17 cellular contexts compared by ENCODE assay signal in the genomic region with DNA sequence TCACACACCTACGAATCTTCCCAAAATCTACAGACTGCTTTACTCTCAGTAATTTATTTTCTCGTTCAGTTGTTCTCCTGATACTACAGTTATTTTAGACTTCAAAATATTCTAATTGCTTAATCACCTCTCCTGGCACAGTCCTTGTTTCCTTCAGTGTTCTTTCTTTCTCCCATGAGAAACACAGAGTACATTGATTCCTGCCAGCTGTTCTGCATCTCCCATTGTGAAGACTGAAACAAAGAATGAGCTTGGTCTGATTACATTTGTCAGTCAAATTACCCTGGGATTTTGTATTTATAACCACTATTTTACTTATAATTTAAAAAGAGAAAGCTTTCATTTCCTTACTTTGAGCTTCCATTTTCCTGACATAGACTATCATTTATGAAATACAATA.
DNase-seq lines count a peak whose midpoint lies in the region; ATAC-seq and TF ChIP-seq lines count a peak whose summit lies in the region.
"Had no signal": no experiment of that assay in that cellular context is flagged by ENCODE, and none has a peak within 500 bp of the region (broad histone marks: within the 10 kb centered on the region; RNA-seq: fewer than 3 reads in every experiment).

No MANE protein-coding gene starts in this region.

- no peak for DNase-seq in Right ventricle myocardium superior
- DNase-seq in right atrium auricular region (ENCODE audit: low spot score), result no peak
- DNase-seq in endothelial cell (ENCODE audit: low spot score), result no peak
- DNase-seq in myocyte (ENCODE audit: low read depth), result peak; percentile 47
- DNase-seq in CD14-positive monocyte (ENCODE audit: low spot score), result no peak
- no peak for DNase-seq in NCI-H187 (lab: John Stamatoyannopoulos, UW)
- no peak for DNase-seq in stimulated activated CD4-positive, alpha-beta T cell treated with anti-CD3 and anti-CD28 coated beads, Interleukin-4, amount 100 ng/mL, for 1 hour
- DNase-seq: activated CD8-positive, alpha-beta T cell treated with anti-CD3 and anti-CD28 coated beads for 36 hours; aorta; H7; head of caudate nucleus; KBM-7; kidney glomerular epithelial cell; NCI-H2029; stimulated activated naive CD8-positive, alpha-beta T cell treated with anti-CD3 and anti-CD28 coated beads, Interleukin-15, amount 100 ng/mL, for 72 hours had no signal

- H3K4me3 ChIP-seq in right atrium auricular region, result no peak overlapping the region
- H3K4me3 ChIP-seq: A549 had no signal

- intact Hi-C loops in Right ventricle myocardium superior (cut with DNase I) (no loop called here), CD14-positive monocyte (cut with micrococcal nuclease) (no loop called here)

- H3K27ac ChIP-seq in right atrium auricular region, result no peak overlapping the region
- H3K27ac ChIP-seq: A549 had no signal

- H3K36me3 ChIP-seq in right atrium auricular region, result no peaks in the 10 kb centered on the region

- H3K36me3 Mint-ChIP-seq in endothelial cell (ENCODE audit: low read depth, unreplicated experiment) (peaks cover 3% of the 10 kb centered on the region), CD14-positive monocyte (no peaks in the 10 kb centered on the region)

- no peaks in the 10 kb centered on the region for H3K4me1 ChIP-seq in right atrium auricular region
- H3K4me1 ChIP-seq: A549 had no signal

- H3K9me3 ChIP-seq in right atrium auricular region, result no peaks in the 10 kb centered on the region
- H3K9me3 ChIP-seq: A549 had no signal

- H3K4me3 Mint-ChIP-seq in endothelial cell (ENCODE audit: unreplicated experiment), result peak overlapping the region; percentile 18
- no peak overlapping the region for H3K4me3 Mint-ChIP-seq in CD14-positive monocyte
- H3K4me3 Mint-ChIP-seq: activated CD8-positive, alpha-beta T cell treated with anti-CD3 and anti-CD28 coated beads for 36 hours; stimulated activated naive CD8-positive, alpha-beta T cell treated with anti-CD3 and anti-CD28 coated beads, Interleukin-15, amount 100 ng/mL, for 72 hours had no signal

- no peaks in the 10 kb centered on the region for H3K27me3 ChIP-seq in right atrium auricular region

- ATAC-seq in Right ventricle myocardium superior (ENCODE audit: poor library complexity) (peak; percentile 75), GM18498 (IDR thresholded peaks at IDR 0.05; ENCODE audit: unreplicated experiment) (no peak)
- ATAC-seq: A549; activated CD8-positive, alpha-beta T cell treated with anti-CD3 and anti-CD28 coated beads for 36 hours; stimulated activated naive CD8-positive, alpha-beta T cell treated with anti-CD3 and anti-CD28 coated beads, Interleukin-15, amount 100 ng/mL, for 72 hours had no signal

- H3K9me3 Mint-ChIP-seq in endothelial cell (ENCODE audit: unreplicated experiment), result no peaks in the 10 kb centered on the region
- peaks cover 0 to 8% (median 0%) of the 10 kb centered on the region in 7 donors for H3K9me3 Mint-ChIP-seq in CD14-positive monocyte

- peaks cover 3% of the 10 kb centered on the region for H3K27me3 Mint-ChIP-seq in endothelial cell (ENCODE audit: unreplicated experiment)
- no peaks in the 10 kb centered on the region for H3K27me3 Mint-ChIP-seq in CD14-positive monocyte (ENCODE audit: low read depth in 3 of 3)
- H3K27me3 Mint-ChIP-seq: activated CD8-positive, alpha-beta T cell treated with anti-CD3 and anti-CD28 coated beads for 36 hours; stimulated activated naive CD8-positive, alpha-beta T cell treated with anti-CD3 and anti-CD28 coated beads, Interleukin-15, amount 100 ng/mL, for 72 hours had no signal

- H3K27ac Mint-ChIP-seq in endothelial cell (ENCODE audit: unreplicated experiment), result peak overlapping the region; percentile 98
- no peak overlapping the region for H3K27ac Mint-ChIP-seq in CD14-positive monocyte
- H3K27ac Mint-ChIP-seq: activated CD8-positive, alpha-beta T cell treated with anti-CD3 and anti-CD28 coated beads for 36 hours; stimulated activated naive CD8-positive, alpha-beta T cell treated with anti-CD3 and anti-CD28 coated beads, Interleukin-15, amount 100 ng/mL, for 72 hours had no signal

- TF ChIP-seq CTCF in right atrium auricular region (IDR thresholded peaks at IDR 0.05) (no peak), endothelial cell (IDR thresholded peaks at IDR 0.05; ENCODE audit: unreplicated experiment) (no peak), CD14-positive monocyte (IDR thresholded peaks at IDR 0.05) (no peak)

- H3K4me1 Mint-ChIP-seq in endothelial cell (ENCODE audit: unreplicated experiment) (peaks cover 15% of the 10 kb centered on the region), CD14-positive monocyte (peaks cover 1% of the 10 kb centered on the region)
